7 cellular contexts compared by ENCODE assay signal in the genomic region with DNA sequence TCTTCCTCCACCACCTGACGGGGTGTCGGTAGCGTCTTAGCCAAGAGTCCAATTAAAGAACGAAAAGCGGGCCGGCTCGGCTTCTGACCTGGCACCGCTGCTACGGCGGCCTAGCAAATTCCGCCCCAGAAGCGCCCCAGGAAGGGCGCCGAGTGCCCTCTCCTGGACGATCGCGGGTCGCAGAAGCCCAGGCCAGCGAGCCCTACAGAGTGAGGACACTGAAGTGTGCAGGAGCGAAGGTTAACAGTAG. TPM values are rescaled to one million over a fixed set of nuclear protein-coding genes. Genes with fewer than 3 reads are reported as not detected.
DNase-seq lines count a peak whose midpoint lies in the region; ATAC-seq and TF ChIP-seq lines count a peak whose summit lies in the region.
"Had no signal": no experiment of that assay in that cellular context is flagged by ENCODE, and none has a peak within 500 bp of the region (broad histone marks: within the 10 kb centered on the region; RNA-seq: fewer than 3 reads in every experiment).

No MANE protein-coding gene starts in this region.

- H3K27ac ChIP-seq in SK-N-SH (ENCODE audit: low read depth in 2 of 2, low read length in 1 of 2): peak overlapping the region; percentile 62 to 95
- peak overlapping the region; percentile 93 for H3K27ac ChIP-seq in WERI-Rb-1
- peak overlapping the region; percentile 83 to 90 for H3K27ac ChIP-seq in left lung

- ATAC-seq in SK-N-SH treated with all-trans-retinoic acid at 6 μM for 48 hours (no peak), left lung (peak; percentile 44), HG03460 (IDR thresholded peaks at IDR 0.05; ENCODE audit: unreplicated experiment) (no peak)

- H3F3A ChIP-seq in SK-N-SH (replicated peaks; ENCODE audit: insufficient read depth): peaks cover 6% of the 10 kb centered on the region

- no peak for TF ChIP-seq EP300 in SK-N-SH (IDR thresholded peaks at IDR 0.05; ENCODE audit: borderline replicate concordance in 1 of 2, low read depth in 1 of 2, low read length in 1 of 2)

- CTCF ChIA-PET in SK-N-SH (lab: Yijun Ruan, JAX): interaction anchor here (1.1 to 1.8 kb wide), 3 partner anchors 11 to 24 kb away, joined by 3 to 14 read pairs (median 11); no protein-coding TSS in a partner anchor

- peak overlapping the region; percentile 80 to 91 for H3K4me3 ChIP-seq in SK-N-SH (ENCODE audit: low read depth in 2 of 2, low read length in 1 of 2)
- peak overlapping the region; percentile 63 for H3K4me3 ChIP-seq in WERI-Rb-1 (ENCODE audit: low read depth, low read length)
- peak overlapping the region; percentile 58 to 95 for H3K4me3 ChIP-seq in left lung

- TF ChIP-seq CTCF in SK-N-SH (IDR thresholded peaks at IDR 0.05): no peak
- no peak for TF ChIP-seq CTCF in WERI-Rb-1 (IDR thresholded peaks at IDR 0.05; ENCODE audit: low read depth, low read length)
- no peak for TF ChIP-seq CTCF in left lung (IDR thresholded peaks at IDR 0.05)

- DNase-seq in SK-N-SH: no peak
- no peak for DNase-seq in WERI-Rb-1
- no peak for DNase-seq in left lung
- DNase-seq in SIG-M5 (lab: John Stamatoyannopoulos, UW): no peak

- H3K9me2 ChIP-seq in SK-N-SH: no peaks in the 10 kb centered on the region

- peaks cover 28% of the 10 kb centered on the region for H3K79me2 ChIP-seq in SK-N-SH (ENCODE audit: insufficient read depth)

- POLR2A ChIA-PET in SK-N-SH (lab: Yijun Ruan, JAX): no interaction called here

- H3K9me3 ChIP-seq in SK-N-SH: no peaks in the 10 kb centered on the region
- no peaks in the 10 kb centered on the region for H3K9me3 ChIP-seq in WERI-Rb-1 (ENCODE audit: severe bottlenecking)
- no peaks in the 10 kb centered on the region for H3K9me3 ChIP-seq in left lung

- peaks cover 5 to 24% of the 10 kb centered on the region in 2 experiments; a peak in 3 of 4 replicates for H3K4me1 ChIP-seq in SK-N-SH (ENCODE audit: control insufficient read depth in 1 of 2, insufficient read depth in 2 of 2, low read depth in 1 of 2, low read length in 1 of 2)
- peaks cover 12 to 37% of the 10 kb centered on the region in 2 donors for H3K4me1 ChIP-seq in left lung

- intact Hi-C loops in left lung (cut with DNase I): no loop called here

- H4K20me1 ChIP-seq in SK-N-SH (ENCODE audit: insufficient read depth): peaks cover 22% of the 10 kb centered on the region

- WGBS in SK-N-SH (ENCODE audit: low lambda C conversion rate): 1% methylated on average over 20 of the region's 20 CpGs

- H3K36me3 ChIP-seq in SK-N-SH (replicated peaks in 1 of 2; ENCODE audit: control insufficient read depth in 1 of 2, insufficient read depth in 2 of 2, low read length in 1 of 2) (peaks cover 6 to 17% of the 10 kb centered on the region in 2 experiments), WERI-Rb-1 (peaks cover 17% of the 10 kb centered on the region), left lung (peaks cover 0 to 21% of the 10 kb centered on the region in 2 donors)

- TF ChIP-seq RAD21 in SK-N-SH (IDR thresholded peaks at IDR 0.05; ENCODE audit: low read length): no peak

- H3K27me3 ChIP-seq in SK-N-SH (ENCODE audit: insufficient read depth): no peaks in the 10 kb centered on the region
- H3K27me3 ChIP-seq in WERI-Rb-1 (ENCODE audit: insufficient read depth, low read depth, severe bottlenecking): no peaks in the 10 kb centered on the region
- no peaks in the 10 kb centered on the region for H3K27me3 ChIP-seq in left lung

- H3K4me2 ChIP-seq in SK-N-SH: peak overlapping the region; percentile 97

- peak overlapping the region; percentile 86; the same call in 1 of the 2 replicates for H2AFZ ChIP-seq in SK-N-SH (ENCODE audit: low read depth)

- peak overlapping the region; percentile 65 for H3K9ac ChIP-seq in SK-N-SH

TF ChIP-seq in SK-N-SH, 30 proteins besides CTCF, POLR2A, EP300 and RAD21 (continues in another document):
- TF ChIP-seq SMC3 (IDR thresholded peaks at IDR 0.05; ENCODE audit: low read depth, low read length) (no peak), SIN3A (IDR thresholded peaks at IDR 0.05; ENCODE audit: borderline replicate concordance, low read depth, low read length) (no peak), FOXM1 (IDR thresholded peaks at IDR 0.05; ENCODE audit: low read depth) (no peak), GABPA (IDR thresholded peaks at IDR 0.05; ENCODE audit: low read depth) (no peak), RXRA (IDR thresholded peaks at IDR 0.05; ENCODE audit: borderline replicate concordance, low read depth) (no peak)
- TF ChIP-seq, protein P1, sequence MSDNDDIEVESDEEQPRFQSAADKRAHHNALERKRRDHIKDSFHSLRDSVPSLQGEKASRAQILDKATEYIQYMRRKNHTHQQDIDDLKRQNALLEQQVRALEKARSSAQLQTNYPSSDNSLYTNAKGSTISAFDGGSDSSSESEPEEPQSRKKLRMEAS (IDR thresholded peaks at IDR 0.05; ENCODE audit: low read depth): no peak; the same call in 1 of the 2 replicates

TF ChIP-seq in SK-N-SH treated with all-trans-retinoic acid at 6 μM for 48 hours, 23 proteins besides CTCF, POLR2A, EP300 and RAD21:
- no peak for TF ChIP-seq TOX (CRISPR knock-in tag; IDR thresholded peaks at IDR 0.05; ENCODE audit: borderline replicate concordance)
TF ChIP-seq in SK-N-SH treated with all-trans-retinoic acid at 6 μM for 48 hours: peak in this region for 0.

RNA-seq across cellular contexts. Expression of a gene that starts 1.1 kb away (rescaled TPM):
- 18.2 and 29.2 TPM in 2 replicates for polyA plus RNA-seq in SK-N-SH (2012; rRNA removed)
- 9.4 and 13.7 TPM in 2 replicates for polyA plus RNA-seq in SK-N-SH (2012; cell fraction: cytosol; rRNA removed)
- 150 and 238 TPM in 2 replicates for polyA plus RNA-seq in SK-N-SH (2012; cell fraction: nucleus; rRNA removed)
- 10 to 100 TPM; 29.4 to 39.1 TPM for total RNA-seq in left lung

RNA-seq across cellular contexts. Expression of a gene that starts 12.3 kb away (rescaled TPM):
- not detected in 2 replicates for polyA plus RNA-seq in SK-N-SH (2012; rRNA removed)
- polyA plus RNA-seq in SK-N-SH (2012; cell fraction: cytosol; rRNA removed): not detected in 2 replicates
- polyA plus RNA-seq in SK-N-SH (2012; cell fraction: nucleus; rRNA removed): not detected in 2 replicates
- under 1 TPM; 0.15 to 0.31 TPM for total RNA-seq in left lung
- total RNA-seq: pulmonary artery endothelial cell had no signal

RNA-seq across cellular contexts. Expression of a gene that starts 25.6 kb away (rescaled TPM):
- 5.1 and 5.6 TPM in 2 replicates for polyA plus RNA-seq in SK-N-SH (2012; rRNA removed)
- 2.2 and 5.0 TPM in 2 replicates for polyA plus RNA-seq in SK-N-SH (2012; cell fraction: cytosol; rRNA removed)
- polyA plus RNA-seq in SK-N-SH (2012; cell fraction: nucleus; rRNA removed): 7.2 and 14.5 TPM in 2 replicates
- total RNA-seq in left lung: 10 to 100 TPM; 14.1 to 25.8 TPM

RNA-seq across cellular contexts. Expression of a gene that starts 28.6 kb away (rescaled TPM):
- 25.9 and 29.4 TPM in 2 replicates for polyA plus RNA-seq in SK-N-SH (2012; rRNA removed)
- polyA plus RNA-seq in SK-N-SH (2012; cell fraction: cytosol; rRNA removed): 14.9 and 16.6 TPM in 2 replicates
- 109 and 119 TPM in 2 replicates for polyA plus RNA-seq in SK-N-SH (2012; cell fraction: nucleus; rRNA removed)
- 10 to 100 TPM; 15.2 to 16.6 TPM for total RNA-seq in left lung

RNA-seq across cellular contexts. Expression of a gene that starts 28.8 kb away (rescaled TPM):
- polyA plus RNA-seq in SK-N-SH (2012; rRNA removed): 66.3 and 99.2 TPM in 2 replicates
- polyA plus RNA-seq in SK-N-SH (2012; cell fraction: cytosol; rRNA removed): 61.7 and 73.5 TPM in 2 replicates
- 29.1 and 42.7 TPM in 2 replicates for polyA plus RNA-seq in SK-N-SH (2012; cell fraction: nucleus; rRNA removed)
- 10 to 100 TPM; 59.6 to 90.3 TPM for total RNA-seq in left lung
